Comparison of ENCODE assay signal across 16 cellular contexts in genomic region chr18:23551978-23552377, GRCh38. TPM values are rescaled to one million over a fixed set of nuclear protein-coding genes. Genes with fewer than 3 reads are reported as not detected.
DNase-seq lines count a peak whose midpoint lies in the region; ATAC-seq and TF ChIP-seq lines count a peak whose summit lies in the region.
"Had no signal": no experiment of that assay in that cellular context is flagged by ENCODE, and none has a peak within 500 bp of the region (broad histone marks: within the 10 kb centered on the region; RNA-seq: fewer than 3 reads in every experiment).

No MANE protein-coding gene starts in this region.

- no peak for ATAC-seq in GM19395 (IDR thresholded peaks at IDR 0.05; ENCODE audit: unreplicated experiment)
- ATAC-seq: Right ventricle myocardium inferior had no signal

- no peaks in the 10 kb centered on the region for H3K9me3 Mint-ChIP-seq in IgD-negative memory B cell
- H3K9me3 Mint-ChIP-seq: CD4-positive, alpha-beta T cell; HFFc6 had no signal

- no peak overlapping the region for H3K4me3 Mint-ChIP-seq in IgD-negative memory B cell
- H3K4me3 Mint-ChIP-seq: CD4-positive, alpha-beta T cell; HFFc6 had no signal

- H3K4me1 Mint-ChIP-seq in IgD-negative memory B cell: no peaks in the 10 kb centered on the region

- peak overlapping the region; percentile 54 for H3K27ac ChIP-seq in C4-2B
- H3K27ac ChIP-seq in epithelial cell of prostate: peak overlapping the region; percentile 30
- H3K27ac ChIP-seq in skin epidermis: peak overlapping the region in 17 of 21 experiments; percentile 16 to 79 (median 52)

- no peak overlapping the region for H3K4me3 ChIP-seq in skin epidermis
- H3K4me3 ChIP-seq: MG63 had no signal

- no peaks in the 10 kb centered on the region for H3K27me3 Mint-ChIP-seq in IgD-negative memory B cell
- H3K27me3 Mint-ChIP-seq: CD4-positive, alpha-beta T cell had no signal

- peaks cover 14% of the 10 kb centered on the region for H3K36me3 Mint-ChIP-seq in IgD-negative memory B cell

- TF ChIP-seq CTCF in C4-2B (conservative IDR thresholded peaks at IDR 0.05): no peak

- H3K27ac Mint-ChIP-seq in IgD-negative memory B cell: peak overlapping the region in 2 of 3 donors; percentile 31 to 53
- H3K27ac Mint-ChIP-seq: CD4-positive, alpha-beta T cell; HFFc6 had no signal

- DNase-seq in epithelial cell of prostate (ENCODE audit: low read depth, low spot score): no peak
- DNase-seq in retina: no peak
- no peak for DNase-seq in RPMI8226
- DNase-seq: ACHN; CD4-positive, alpha-beta T cell; HFFc6; Karpas-422; MG63; NCI-H1092; NCI-H2081 treated with DMSO at 0.1 percent for 48 hours; NCI-H510A treated with DMSO at 0.1 percent for 48 hours had no signal

RNA-seq across cellular contexts. Expression of gene NPC1, which starts 34.3 kb away (rescaled TPM):
- polyA plus RNA-seq in IgD-negative memory B cell: 10.7 TPM

RNA-seq across cellular contexts. Expression of gene RMC1, which starts 48.7 kb away (rescaled TPM):
- polyA plus RNA-seq in IgD-negative memory B cell: 73.0 TPM
